2 cellular contexts compared by ENCODE assay signal in genomic region chr17:81838753-81839255, GRCh38.
TF ChIP-seq lines count a peak whose summit lies in the region.

No MANE protein-coding gene starts in this region.

TF ChIP-seq in HEK293, 187 proteins besides CTCF, POLR2A, EP300 and RAD21:
- 0 out of 2 replicates have a peak, but pooled peaks have one; percentile 13 for TF ChIP-seq ZIC2 (tag by site-specific recombination; IDR thresholded peaks at IDR 0.05)
- TF ChIP-seq ZBTB17 (tag by site-specific recombination; IDR thresholded peaks at IDR 0.05): 0 out of 2 replicates have a peak, but pooled peaks have one; percentile 15
- no peak for TF ChIP-seq MYNN (tag by site-specific recombination; IDR thresholded peaks at IDR 0.05; ENCODE audit: borderline replicate concordance)
- TF ChIP-seq ZNF132 (tag by site-specific recombination; IDR thresholded peaks at IDR 0.05; ENCODE audit: borderline replicate concordance): no peak
- TF ChIP-seq HOXC10 (CRISPR knock-in tag; IDR thresholded peaks at IDR 0.05): no peak
- no peak for TF ChIP-seq ZNF426 (tag by site-specific recombination; IDR thresholded peaks at IDR 0.05)
- TF ChIP-seq ZNF488 (tag by site-specific recombination; IDR thresholded peaks at IDR 0.05): no peak
- TF ChIP-seq GFI1B (tag by site-specific recombination; IDR thresholded peaks at IDR 0.05): no peak

TF ChIP-seq in K562, 482 proteins besides CTCF, POLR2A, EP300 and RAD21:
- TF ChIP-seq GABPB2 (CRISPR knock-in tag; conservative IDR thresholded peaks at IDR 0.05): no peak
- TF ChIP-seq ARNT (IDR thresholded peaks at IDR 0.05): no peak
